9 cellular contexts compared by ENCODE assay signal in the genomic region with DNA sequence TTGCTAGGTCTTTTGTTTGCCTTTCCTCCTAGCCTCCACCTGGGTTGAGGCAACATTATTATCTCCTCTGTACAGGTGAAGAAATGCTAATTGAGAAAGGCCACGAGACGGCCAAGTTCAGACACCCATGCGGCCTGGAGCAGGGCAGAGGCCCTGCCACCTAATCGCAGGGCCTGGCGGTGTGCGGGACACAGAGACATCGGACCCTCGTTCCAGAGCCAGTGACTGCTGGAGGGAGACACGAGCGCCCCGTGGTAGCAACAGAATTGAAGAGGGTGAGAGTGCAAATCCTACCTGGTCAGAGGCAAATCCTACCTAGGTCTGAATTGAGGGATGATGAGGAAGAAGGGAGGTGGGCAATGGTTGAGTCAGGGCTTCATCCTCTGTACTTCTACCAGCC.
DNase-seq lines count a peak whose midpoint lies in the region; ATAC-seq and FAIRE-seq lines count a peak whose summit lies in the region.
"Had no signal": no experiment of that assay in that cellular context is flagged by ENCODE, and none has a peak within 500 bp of the region (broad histone marks: within the 10 kb centered on the region; RNA-seq: fewer than 3 reads in every experiment).

No MANE protein-coding gene starts in this region.

- no peak overlapping the region for H3K14ac ChIP-seq in trophoblast cell (ENCODE audit: low read length)

- no peak overlapping the region for H3K4me3 Mint-ChIP-seq in stimulated activated naive CD8-positive, alpha-beta T cell treated with anti-CD3 and anti-CD28 coated beads, Interleukin-15, Interleukin-2, amounts not matched to agents 100 ng/mL and 50 ng/mL, for 24 hours

- 92 to 96% methylated on average over 11 of the region's 11 CpGs for WGBS in esophagus, 2 donors
- no CpG with 5 or more reads among the region's 11 CpGs for WGBS in trophoblast cell (ENCODE audit: extremely low coverage, insufficient coverage, insufficient read length)

- H3K36me3 Mint-ChIP-seq in stimulated activated naive CD8-positive, alpha-beta T cell treated with anti-CD3 and anti-CD28 coated beads, Interleukin-15, Interleukin-2, amounts not matched to agents 100 ng/mL and 50 ng/mL, for 24 hours (ENCODE audit: low read depth): no peaks in the 10 kb centered on the region

- H3K4me2 ChIP-seq in trophoblast cell (ENCODE audit: low read length): no peak overlapping the region

- peak overlapping the region; percentile 60 to 89 for H3K27ac ChIP-seq in esophagus (ENCODE audit: low read depth in 2 of 2, low read length in 1 of 2)
- no peak overlapping the region for H3K27ac ChIP-seq in trophoblast cell (ENCODE audit: low read depth, low read length)

- H2BK120ac ChIP-seq in trophoblast cell (ENCODE audit: insufficient read depth, low read length, poor library complexity): no peak overlapping the region

- no peak overlapping the region for H4K12ac ChIP-seq in trophoblast cell (ENCODE audit: low read depth, low read length)

- peaks cover 68% of the 10 kb centered on the region for H3K4me1 Mint-ChIP-seq in stimulated activated naive CD8-positive, alpha-beta T cell treated with anti-CD3 and anti-CD28 coated beads, Interleukin-15, Interleukin-2, amounts not matched to agents 100 ng/mL and 50 ng/mL, for 24 hours (ENCODE audit: low read depth)

- H3K4me1 ChIP-seq in esophagus (ENCODE audit: control insufficient read depth in 2 of 2, insufficient read depth in 2 of 2, low read length in 1 of 2): peaks cover 0 to 40% of the 10 kb centered on the region in 2 donors
- peaks cover 28 to 31% of the 10 kb centered on the region in 2 experiments for H3K4me1 ChIP-seq in trophoblast cell (ENCODE audit: control insufficient read depth in 1 of 2, insufficient read depth in 2 of 2, low read length in 2 of 2)

- no peak overlapping the region for H3K9ac ChIP-seq in trophoblast cell (ENCODE audit: low read length)

- FAIRE-seq in GM19239 (lab: Jason Lieb, UNC): no peak
- FAIRE-seq: endometrium had no signal

- H3K36me3 ChIP-seq in esophagus (ENCODE audit: control insufficient read depth in 2 of 2, insufficient read depth in 2 of 2, low read length in 1 of 2) (no peaks in the 10 kb centered on the region), trophoblast cell (ENCODE audit: control insufficient read depth in 1 of 2, insufficient read depth in 2 of 2, low read length in 2 of 2) (no peaks in the 10 kb centered on the region)

- no peak overlapping the region for H3K18ac ChIP-seq in trophoblast cell (ENCODE audit: low read length)

- no peak overlapping the region for H3K4me3 ChIP-seq in esophagus (ENCODE audit: low read depth in 1 of 2, low read length in 2 of 2)
- no peak overlapping the region for H3K4me3 ChIP-seq in trophoblast cell (ENCODE audit: low read depth, low read length)

- no peak overlapping the region for H3K23ac ChIP-seq in trophoblast cell (ENCODE audit: low read length)

- peak overlapping the region; percentile 41 for H4K91ac ChIP-seq in trophoblast cell (ENCODE audit: low read depth, low read length)

- peak overlapping the region; percentile 4 for H2AFZ ChIP-seq in trophoblast cell (ENCODE audit: insufficient read depth, low read length, poor library complexity)

- H3K79me1 ChIP-seq in trophoblast cell (ENCODE audit: low read length): peaks cover 12% of the 10 kb centered on the region

- H4K8ac ChIP-seq in trophoblast cell (ENCODE audit: low read depth, low read length): no peak overlapping the region

- H3K4ac ChIP-seq in trophoblast cell (ENCODE audit: low read depth, low read length): no peak overlapping the region

- no peak overlapping the region for H2AK5ac ChIP-seq in trophoblast cell (ENCODE audit: low read length)

- no peak for DNase-seq in stimulated activated naive CD8-positive, alpha-beta T cell treated with anti-CD3 and anti-CD28 coated beads, Interleukin-15, Interleukin-2, amounts not matched to agents 100 U/mL and 50 U/mL, for 24 hours
- no peak for DNase-seq in trophoblast cell
- no peak for DNase-seq in GM19239 (ENCODE audit: insufficient read length, low spot score)
- DNase-seq in NCI-H128 (lab: John Stamatoyannopoulos, UW; ENCODE audit: unreplicated experiment): no peak

- no peak overlapping the region for H2BK5ac ChIP-seq in trophoblast cell (ENCODE audit: low read depth, low read length, poor library complexity)

- no peaks in the 10 kb centered on the region for H3K9me3 ChIP-seq in esophagus (ENCODE audit: control insufficient read depth in 2 of 2, insufficient read depth in 1 of 2, low read depth in 1 of 2, low read length in 1 of 2)
- H3K9me3 ChIP-seq in trophoblast cell (ENCODE audit: insufficient read depth, low read depth, low read length): peaks cover 2% of the 10 kb centered on the region

- peak overlapping the region; percentile 8 for H3K27ac Mint-ChIP-seq in stimulated activated naive CD8-positive, alpha-beta T cell treated with anti-CD3 and anti-CD28 coated beads, Interleukin-15, Interleukin-2, amounts not matched to agents 100 ng/mL and 50 ng/mL, for 24 hours

- no peaks in the 10 kb centered on the region for H3K79me2 ChIP-seq in trophoblast cell (ENCODE audit: control insufficient read depth, insufficient read depth, low read length, poor library complexity)

- H2BK12ac ChIP-seq in trophoblast cell (ENCODE audit: low read length): no peak overlapping the region

- H3K27me3 ChIP-seq in esophagus (ENCODE audit: control insufficient read depth in 1 of 2, insufficient read depth in 2 of 2, low read length in 2 of 2) (no peaks in the 10 kb centered on the region), trophoblast cell (ENCODE audit: insufficient read depth, low read length) (no peaks in the 10 kb centered on the region)

- peaks cover 4% of the 10 kb centered on the region for H3K27me3 Mint-ChIP-seq in stimulated activated naive CD8-positive, alpha-beta T cell treated with anti-CD3 and anti-CD28 coated beads, Interleukin-15, Interleukin-2, amounts not matched to agents 100 ng/mL and 50 ng/mL, for 24 hours

- ATAC-seq in stimulated activated naive CD8-positive, alpha-beta T cell treated with anti-CD3 and anti-CD28 coated beads, Interleukin-15, Interleukin-2, amounts not matched to agents 100 U/mL and 50 U/mL, for 24 hours: no peak
- ATAC-seq in HG03460 (IDR thresholded peaks at IDR 0.05; ENCODE audit: unreplicated experiment) (no peak), HG02870 (IDR thresholded peaks at IDR 0.05; ENCODE audit: unreplicated experiment) (no peak)

- no peaks in the 10 kb centered on the region for H3K9me3 Mint-ChIP-seq in stimulated activated naive CD8-positive, alpha-beta T cell treated with anti-CD3 and anti-CD28 coated beads, Interleukin-15, Interleukin-2, amounts not matched to agents 100 ng/mL and 50 ng/mL, for 24 hours
